13 cellular contexts compared by ENCODE assay signal in genomic region chr12:72236071-72236705, GRCh38.
"Had no signal": no experiment of that assay in that cellular context is flagged by ENCODE, and none has a peak within 500 bp of the region (broad histone marks: within the 10 kb centered on the region; RNA-seq: fewer than 3 reads in every experiment).

No MANE protein-coding gene starts in this region.

- H3K9me3 ChIP-seq: breast epithelium, left lung, suprapubic skin had no signal

- H3K27me3 ChIP-seq: breast epithelium, heart left ventricle, left lung, suprapubic skin had no signal

- H3K36me3 ChIP-seq: breast epithelium, heart left ventricle, left lung, suprapubic skin had no signal

- ATAC-seq: activated naive CD4-positive, alpha-beta T cell treated with anti-CD3 and anti-CD28 coated beads, Interleukin-2, amount 50 U/mL, for 72 hours; heart left ventricle; left lung; stimulated activated naive CD8-positive, alpha-beta T cell treated with anti-CD3 and anti-CD28 coated beads, Interleukin-15, Interleukin-2, amounts not matched to agents 100 U/mL and 50 U/mL, for 24 hours had no signal

- H3K4me1 ChIP-seq: breast epithelium, heart left ventricle, left lung, suprapubic skin had no signal

- H3K4me3 ChIP-seq: breast epithelium, heart left ventricle, left lung, suprapubic skin had no signal

- DNase-seq: activated CD4-positive, alpha-beta T cell treated with anti-CD3 and anti-CD28 coated beads, Interleukin-2, amount 50 U/mL, for 1 hour; activated effector memory CD4-positive, alpha-beta T cell treated with Interleukin-2 at 50 U/mL for 16 hours; activated T-cell treated with anti-CD3 and anti-CD28 coated beads for 4 hours; amygdala; heart left ventricle; islet precursor cell; left lung; stimulated activated CD4-positive, alpha-beta T cell treated with anti-CD3 and anti-CD28 coated beads, Interleukin-4, amount 100 ng/mL, for 1 hour; stimulated activated CD8-positive, alpha-beta memory T cell treated with anti-CD3 and anti-CD28 coated beads, Interleukin-4, amount 100 ng/mL, for 48 hours; stimulated activated naive CD8-positive, alpha-beta T cell treated with anti-CD3 and anti-CD28 coated beads, Interleukin-15, Interleukin-2, amounts not matched to agents 100 U/mL and 50 U/mL, for 24 hours had no signal

- H3K27ac ChIP-seq: breast epithelium, heart left ventricle, left lung, suprapubic skin had no signal
